Comparison of ENCODE assay signal across 11 cellular contexts in genomic region chr11:129324533-129325175, GRCh38. TPM values are rescaled to one million over a fixed set of nuclear protein-coding genes. Genes with fewer than 3 reads are reported as not detected.
DNase-seq lines count a peak whose midpoint lies in the region; ATAC-seq and TF ChIP-seq lines count a peak whose summit lies in the region.
"Had no signal": no experiment of that assay in that cellular context is flagged by ENCODE, and none has a peak within 500 bp of the region (broad histone marks: within the 10 kb centered on the region; RNA-seq: fewer than 3 reads in every experiment).

No MANE protein-coding gene starts in this region.

- no peak for TF ChIP-seq CTCF in epithelial cell of esophagus (IDR thresholded peaks at IDR 0.05; ENCODE audit: insufficient read depth, low read depth, low read length, missing control alignments)

- peaks cover 13 to 30% of the 10 kb centered on the region in 2 donors for H3K4me1 ChIP-seq in mucosa of rectum (ENCODE audit: control insufficient read depth in 2 of 2, insufficient read depth in 2 of 2, low read length in 2 of 2)

- no peak for ATAC-seq in activated CD8-positive, alpha-beta memory T cell treated with anti-CD3 and anti-CD28 coated beads, Interleukin-2, amount 10 ng/mL, durations not matched to agents 7 days and 5 days
- ATAC-seq in GM21390 (IDR thresholded peaks at IDR 0.05; ENCODE audit: unreplicated experiment) (no peak), HG03039 (IDR thresholded peaks at IDR 0.05; ENCODE audit: unreplicated experiment) (no peak), HG02588 (IDR thresholded peaks at IDR 0.05; ENCODE audit: unreplicated experiment) (no peak)

- H3K4me3 ChIP-seq in epithelial cell of esophagus (ENCODE audit: low read length) = no peak overlapping the region
- peak overlapping the region; percentile 30 to 41 for H3K4me3 ChIP-seq in mucosa of rectum (ENCODE audit: low read length in 2 of 2)

- CTCF ChIA-PET in activated CD8-positive, alpha-beta memory T cell treated with anti-CD3 and anti-CD28 coated beads, Interleukin-2, amount 10 ng/mL, durations not matched to agents 7 days and 5 days (lab: Charles Lee) = no interaction called here

- peak overlapping the region; percentile 24 to 44 for H3K9ac ChIP-seq in mucosa of rectum (ENCODE audit: low read depth in 1 of 2, low read length in 2 of 2)

- H3K27ac ChIP-seq in mucosa of rectum (ENCODE audit: low read depth in 2 of 2, low read length in 2 of 2) = peak overlapping the region; percentile 56 to 69

- DNase-seq in AG08395 (ENCODE audit: low spot score) (peak; percentile 38), HuH-7.5 (ENCODE audit: low spot score) (peak; percentile 48), epithelial cell of esophagus (ENCODE audit: low read depth) (peak; percentile 24)
- no peak for DNase-seq in activated CD8-positive, alpha-beta memory T cell treated with anti-CD3 and anti-CD28 coated beads, Interleukin-2, amount 10 ng/mL, durations not matched to agents 7 days and 5 days
- DNase-seq: activated CD8-positive, alpha-beta memory T cell treated with anti-CD3 and anti-CD28 coated beads, Interleukin-2, amount 50 U/mL, for 4 hours; COR-L47; NCI-H187 treated with DMSO at 0.1 percent for 48 hours had no signal

- no peaks in the 10 kb centered on the region for H3K36me3 Mint-ChIP-seq in activated CD8-positive, alpha-beta memory T cell treated with anti-CD3 and anti-CD28 coated beads, Interleukin-2, amount 10 ng/mL, durations not matched to agents 7 days and 5 days

- H3K4me1 Mint-ChIP-seq in activated CD8-positive, alpha-beta memory T cell treated with anti-CD3 and anti-CD28 coated beads, Interleukin-2, amount 10 ng/mL, durations not matched to agents 7 days and 5 days = no peaks in the 10 kb centered on the region

- H3K4me3 Mint-ChIP-seq in activated CD8-positive, alpha-beta memory T cell treated with anti-CD3 and anti-CD28 coated beads, Interleukin-2, amount 10 ng/mL, durations not matched to agents 7 days and 5 days = no peak overlapping the region

- no peaks in the 10 kb centered on the region for H3K9me3 ChIP-seq in mucosa of rectum (ENCODE audit: control insufficient read depth in 2 of 2, low read length in 2 of 2)

- H3K9me3 Mint-ChIP-seq in activated CD8-positive, alpha-beta memory T cell treated with anti-CD3 and anti-CD28 coated beads, Interleukin-2, amount 10 ng/mL, durations not matched to agents 7 days and 5 days (ENCODE audit: low read depth) = no peaks in the 10 kb centered on the region

- H3K27ac Mint-ChIP-seq in activated CD8-positive, alpha-beta memory T cell treated with anti-CD3 and anti-CD28 coated beads, Interleukin-2, amount 10 ng/mL, durations not matched to agents 7 days and 5 days = no peak overlapping the region

- peaks cover 0 to 2% of the 10 kb centered on the region in 2 donors for H3K27me3 ChIP-seq in mucosa of rectum (ENCODE audit: control insufficient read depth in 2 of 2, insufficient read depth in 2 of 2, low read length in 2 of 2)

- peaks cover 2% of the 10 kb centered on the region for H3K27me3 Mint-ChIP-seq in activated CD8-positive, alpha-beta memory T cell treated with anti-CD3 and anti-CD28 coated beads, Interleukin-2, amount 10 ng/mL, durations not matched to agents 7 days and 5 days

- no peaks in the 10 kb centered on the region for H3K36me3 ChIP-seq in mucosa of rectum (ENCODE audit: control insufficient read depth in 2 of 2, insufficient read depth in 2 of 2, low read length in 2 of 2)

RNA-seq across cellular contexts. Expression of gene BARX2, which starts 51.0 kb away (rescaled TPM):
- total RNA-seq in activated CD8-positive, alpha-beta memory T cell treated with anti-CD3 and anti-CD28 coated beads, Interleukin-2, amount 10 ng/mL, durations not matched to agents 7 days and 5 days = under 1 TPM in 1 of 2 experiments, not detected in 1; 0.23 TPM
